Comparison of ENCODE assay signal across 8 cellular contexts in genomic region chr17:41917957-41918391, GRCh38. TPM values are rescaled to one million over a fixed set of nuclear protein-coding genes. Genes with fewer than 3 reads are reported as not detected.
DNase-seq lines count a peak whose midpoint lies in the region; ATAC-seq and TF ChIP-seq lines count a peak whose summit lies in the region.

No MANE protein-coding gene starts in this region.

- BruUV-seq in OCI-LY7 (replicated peaks; lab: Mats Ljungman, UMichigan), result no TSS peak

- peaks cover 19% of the 10 kb centered on the region for H3K36me3 Mint-ChIP-seq in activated naive CD4-positive, alpha-beta T cell treated with anti-CD3 and anti-CD28 coated beads, Interleukin-2, amount 10 ng/mL, durations not matched to agents 7 days and 5 days

- H4K20me1 ChIP-seq in DOHH2 (ENCODE audit: control insufficient read depth, insufficient read depth, low read depth, low read length) (peaks cover 38% of the 10 kb centered on the region), OCI-LY7 (ENCODE audit: insufficient read depth, low read length) (peaks cover 15% of the 10 kb centered on the region)

- peak; percentile 20 for ATAC-seq in HG03025 (IDR thresholded peaks at IDR 0.05; ENCODE audit: low FRiP score, unreplicated experiment)
- peak; percentile 24 to 55 for ATAC-seq in left cardiac atrium
- no peak for ATAC-seq in HG03139 (IDR thresholded peaks at IDR 0.05; ENCODE audit: unreplicated experiment)
- ATAC-seq in HG03108 (IDR thresholded peaks at IDR 0.05; ENCODE audit: unreplicated experiment), result no peak

- H3K27me3 Mint-ChIP-seq in activated naive CD4-positive, alpha-beta T cell treated with anti-CD3 and anti-CD28 coated beads, Interleukin-2, amount 10 ng/mL, durations not matched to agents 7 days and 5 days, result no peaks in the 10 kb centered on the region

- DNase-seq in OCI-LY7 (ENCODE audit: low spot score) (peak; percentile 50), left cardiac atrium (peak; percentile 78)
- peak; percentile 54 for DNase-seq in activated naive CD4-positive, alpha-beta T cell treated with anti-CD3 and anti-CD28 coated beads, Interleukin-2, amount 10 ng/mL, durations not matched to agents 7 days and 5 days

- peaks cover 10% of the 10 kb centered on the region for H3F3A ChIP-seq in DOHH2 (ENCODE audit: control insufficient read depth, insufficient read depth)

- peak overlapping the region; percentile 95 for H3K4me3 Mint-ChIP-seq in activated naive CD4-positive, alpha-beta T cell treated with anti-CD3 and anti-CD28 coated beads, Interleukin-2, amount 10 ng/mL, durations not matched to agents 7 days and 5 days

- H3K9ac ChIP-seq in rectal smooth muscle tissue (ENCODE audit: low read length), result peak overlapping the region; percentile 73

- peaks cover 50% of the 10 kb centered on the region for H3K4me1 Mint-ChIP-seq in activated naive CD4-positive, alpha-beta T cell treated with anti-CD3 and anti-CD28 coated beads, Interleukin-2, amount 10 ng/mL, durations not matched to agents 7 days and 5 days

- no peaks in the 10 kb centered on the region for H3K9me3 Mint-ChIP-seq in activated naive CD4-positive, alpha-beta T cell treated with anti-CD3 and anti-CD28 coated beads, Interleukin-2, amount 10 ng/mL, durations not matched to agents 7 days and 5 days

- peak overlapping the region; percentile 78 for H3K27ac ChIP-seq in DOHH2 (ENCODE audit: low read depth, low read length)
- H3K27ac ChIP-seq in OCI-LY7 (ENCODE audit: low read depth, low read length, poor library complexity, severe bottlenecking), result peak overlapping the region; percentile 59
- H3K27ac ChIP-seq in rectal smooth muscle tissue (ENCODE audit: low read depth, low read length), result peak overlapping the region; percentile 90

- H3K9me3 ChIP-seq in DOHH2 (ENCODE audit: control insufficient read depth, insufficient read depth, low read length) (no peaks in the 10 kb centered on the region), OCI-LY7 (ENCODE audit: low read length) (no peaks in the 10 kb centered on the region)

- TF ChIP-seq CTCF in DOHH2 (IDR thresholded peaks at IDR 0.05; ENCODE audit: low read depth, low read length, poor library complexity, severe bottlenecking) (no peak), OCI-LY7 (conservative IDR thresholded peaks at IDR 0.05; ENCODE audit: low read length) (no peak)

- peaks cover 58% of the 10 kb centered on the region for H3K36me3 ChIP-seq in DOHH2 (ENCODE audit: control insufficient read depth, low read length)
- peaks cover 35% of the 10 kb centered on the region for H3K36me3 ChIP-seq in OCI-LY7 (ENCODE audit: insufficient read depth, low read length)
- H3K36me3 ChIP-seq in rectal smooth muscle tissue (ENCODE audit: control insufficient read depth, insufficient read depth, low read length), result peaks cover 4% of the 10 kb centered on the region

- no peaks in the 10 kb centered on the region for H3K27me3 ChIP-seq in DOHH2 (ENCODE audit: control insufficient read depth, low read length)
- no peaks in the 10 kb centered on the region for H3K27me3 ChIP-seq in rectal smooth muscle tissue (ENCODE audit: control insufficient read depth, insufficient read depth, low read length)

- H3K79me2 ChIP-seq in DOHH2 (ENCODE audit: control insufficient read depth, low read length) (peaks cover 67% of the 10 kb centered on the region), OCI-LY7 (ENCODE audit: insufficient read depth, low read depth, low read length) (peaks cover 47% of the 10 kb centered on the region)

- CTCF ChIA-PET in OCI-LY7 (lab: Charles Lee; ENCODE audit: unreplicated experiment), result interaction anchor here (0.5 to 0.9 kb wide), 2 partner anchors 99 to 131 kb away, joined by 3 to 4 read pairs; partner anchors contain the start of gene DNAJC7
- CTCF ChIA-PET in activated naive CD4-positive, alpha-beta T cell treated with anti-CD3 and anti-CD28 coated beads, Interleukin-2, amount 10 ng/mL, durations not matched to agents 7 days and 5 days (lab: Charles Lee), result interaction anchor here (1.2 to 2.1 kb wide), 3 partner anchors 42 to 107 kb away, joined by 3 to 6 read pairs (median 5); partner anchors contain the start of gene P3H4

- peak overlapping the region; percentile 65; the same call in 1 of the 2 replicates for H2AFZ ChIP-seq in OCI-LY7 (ENCODE audit: low read length)

- intact Hi-C loops in OCI-LY7 (cut with micrococcal nuclease; ENCODE audit: unreplicated experiment) (loop anchor here (5.0 kb wide), 1 partner anchor 44 kb away; no protein-coding TSS in a partner anchor), left cardiac atrium (cut with DNase I) (no loop called here)

- H3K4me1 ChIP-seq in DOHH2 (ENCODE audit: control insufficient read depth, low read length) (peaks cover 57% of the 10 kb centered on the region), OCI-LY7 (ENCODE audit: insufficient read depth, low read length, poor library complexity, severe bottlenecking) (peaks cover 37% of the 10 kb centered on the region), rectal smooth muscle tissue (ENCODE audit: control insufficient read depth, insufficient read depth, low read length) (peaks cover 10% of the 10 kb centered on the region)

- POLR2A ChIA-PET in OCI-LY7 (lab: Charles Lee), result interaction anchor here (0.5 to 1.6 kb wide), 5 partner anchors 11 to 229 kb away, joined by 3 to 4 read pairs (median 4); partner anchors contain the start of gene ODAD4

- peak overlapping the region; percentile 90 for H3K27ac Mint-ChIP-seq in activated naive CD4-positive, alpha-beta T cell treated with anti-CD3 and anti-CD28 coated beads, Interleukin-2, amount 10 ng/mL, durations not matched to agents 7 days and 5 days

- H3K9me2 ChIP-seq in DOHH2 (replicated peaks; ENCODE audit: control insufficient read depth, low read length), result no peaks in the 10 kb centered on the region
- no peaks in the 10 kb centered on the region for H3K9me2 ChIP-seq in OCI-LY7 (ENCODE audit: insufficient read depth, low read length)

- H3K4me2 ChIP-seq in DOHH2 (ENCODE audit: low read length) (peak overlapping the region; percentile 89), OCI-LY7 (ENCODE audit: low read length) (peak overlapping the region; percentile 91)

- H3K4me3 ChIP-seq in DOHH2 (ENCODE audit: low read length) (peak overlapping the region; percentile 86), OCI-LY7 (ENCODE audit: low read depth, low read length, poor library complexity, severe bottlenecking) (peak overlapping the region; percentile 83), rectal smooth muscle tissue (ENCODE audit: low read length) (peak overlapping the region; percentile 94)

RNA-seq across cellular contexts. Expression of gene ACLY, which starts 0.8 kb away (rescaled TPM):
- 102 and 105 TPM in 2 replicates for total RNA-seq in OCI-LY7 (2014; rRNA removed; shearing (Covaris generic))
- total RNA-seq in OCI-LY7 (2022) (203 and 222 TPM in 2 replicates), left cardiac atrium (10 to 100 TPM; 58.7 to 72.2 TPM)

RNA-seq across cellular contexts. Expression of gene ODAD4, which starts 12.4 kb away (rescaled TPM):
- 1.1 and 3.2 TPM in 2 replicates for total RNA-seq in OCI-LY7 (2014; rRNA removed; shearing (Covaris generic))
- total RNA-seq in OCI-LY7 (2022), result 1.3 TPM in 2 replicates
- total RNA-seq in left cardiac atrium, result 1 to 10 TPM; 1.0 to 1.3 TPM

RNA-seq across cellular contexts. Expression of gene CNP, which starts 48.6 kb away (rescaled TPM):
- total RNA-seq in OCI-LY7 (2014; rRNA removed; shearing (Covaris generic)), result 33.8 and 34.1 TPM in 2 replicates
- total RNA-seq in OCI-LY7 (2022) (43.9 and 50.6 TPM in 2 replicates), left cardiac atrium (10 to 100 TPM; 40.3 to 43.7 TPM)

RNA-seq across cellular contexts. Expression of gene KLHL11, which starts 52.8 kb away (rescaled TPM):
- total RNA-seq in OCI-LY7 (2014; rRNA removed; shearing (Covaris generic)), result 29.9 and 35.4 TPM in 2 replicates
- total RNA-seq in OCI-LY7 (2022) (20.5 and 20.9 TPM in 2 replicates), left cardiac atrium (1 to 10 TPM; 4.7 to 6.1 TPM)

Comparison
In these comparisons a context has a peak if more than half of its experiments do, and no peak if none do; other contexts are left out.
1. ATAC-seq: peak in HG03025 (single experiment) and left cardiac atrium (2 of 2); none in HG03139 (single experiment) and HG03108 (single experiment).
2. Peak in every context shown above with its lines, with median percentiles within 50 percentile points of each other: H3K27ac ChIP-seq, H3K4me3 ChIP-seq and DNase-seq.